ENCODE assay signal across 9 cellular contexts in genomic region chr18:10142056-10142455, GRCh38.
"Had no signal": no experiment of that assay in that cellular context is flagged by ENCODE, and none has a peak within 500 bp of the region (broad histone marks: within the 10 kb centered on the region; RNA-seq: fewer than 3 reads in every experiment).

No MANE protein-coding gene starts in this region.

- H3K9me3 Mint-ChIP-seq: activated naive CD8-positive, alpha-beta T cell treated with anti-CD3 and anti-CD28 coated beads for 36 hours; type B pancreatic cell had no signal

- DNase-seq: activated gamma-delta T cell treated with Interleukin-2 at 50 U/mL for 16 hours; activated naive CD8-positive, alpha-beta T cell treated with anti-CD3 and anti-CD28 coated beads for 36 hours; activated T-cell treated with anti-CD3 and anti-CD28 coated beads, Interleukin-2, amount 50 U/mL, for 1 hour; anterior cingulate cortex; foreskin melanocyte; small intestine had no signal

- ATAC-seq: left lobe of liver; stimulated activated effector memory CD8-positive, alpha-beta T cell treated with anti-CD3 and anti-CD28 coated beads, Interleukin-12 subunit alpha, Interleukin-12 subunit beta, amount 100 ng/mL, for 72 hours had no signal

- H3K36me3 Mint-ChIP-seq: activated naive CD8-positive, alpha-beta T cell treated with anti-CD3 and anti-CD28 coated beads for 36 hours; stimulated activated effector memory CD8-positive, alpha-beta T cell treated with anti-CD3 and anti-CD28 coated beads, Interleukin-12 subunit alpha, Interleukin-12 subunit beta, amount 100 ng/mL, for 72 hours had no signal

- H3K4me3 Mint-ChIP-seq: activated naive CD8-positive, alpha-beta T cell treated with anti-CD3 and anti-CD28 coated beads for 36 hours; stimulated activated effector memory CD8-positive, alpha-beta T cell treated with anti-CD3 and anti-CD28 coated beads, Interleukin-12 subunit alpha, Interleukin-12 subunit beta, amount 100 ng/mL, for 72 hours had no signal

- H3K27me3 Mint-ChIP-seq: type B pancreatic cell had no signal

- H3K4me1 Mint-ChIP-seq: stimulated activated effector memory CD8-positive, alpha-beta T cell treated with anti-CD3 and anti-CD28 coated beads, Interleukin-12 subunit alpha, Interleukin-12 subunit beta, amount 100 ng/mL, for 72 hours had no signal

- H3K27ac Mint-ChIP-seq: activated naive CD8-positive, alpha-beta T cell treated with anti-CD3 and anti-CD28 coated beads for 36 hours; stimulated activated effector memory CD8-positive, alpha-beta T cell treated with anti-CD3 and anti-CD28 coated beads, Interleukin-12 subunit alpha, Interleukin-12 subunit beta, amount 100 ng/mL, for 72 hours had no signal
